In genomic region chr19:831407-832369, GRCh38 we compare ENCODE assay signal across 27 cellular contexts. TPM values are rescaled to one million over a fixed set of nuclear protein-coding genes. Genes with fewer than 3 reads are reported as not detected.
DNase-seq lines count a peak whose midpoint lies in the region; FAIRE-seq and TF ChIP-seq lines count a peak whose summit lies in the region.
"Had no signal": no experiment of that assay in that cellular context is flagged by ENCODE, and none has a peak within 500 bp of the region (broad histone marks: within the 10 kb centered on the region; RNA-seq: fewer than 3 reads in every experiment).

No MANE protein-coding gene starts in this region.

- H2BK5ac ChIP-seq in H1 (ENCODE audit: low read depth, low read length) (no peak overlapping the region), neuronal stem cell (ENCODE audit: low read length) (peak overlapping the region; percentile 66)

- H2AK5ac ChIP-seq in H1 (ENCODE audit: low read depth, low read length) (no peak overlapping the region), neuronal stem cell (ENCODE audit: low read depth, low read length) (peak overlapping the region; percentile 90)

- peak overlapping the region in 6 of 11 experiments; percentile 25 to 84 (median 76); a peak in 7 of 22 replicates for H3K4me2 ChIP-seq in BLaER1 treated with 17β-estradiol and CSF1 and Interleukin-3, amounts not matched to agents 10 nM and 100 nM
- peak overlapping the region; percentile 39 for H3K4me2 ChIP-seq in OCI-LY3 (ENCODE audit: low read length)
- H3K4me2 ChIP-seq in H1 (ENCODE audit: insufficient read depth in 1 of 2, low read depth in 2 of 2, low read length in 2 of 2), result no peak overlapping the region
- H3K4me2 ChIP-seq in neuronal stem cell (ENCODE audit: insufficient read depth, low read length, poor library complexity, severe bottlenecking), result no peak overlapping the region

- POLR2A ChIA-PET in H1 (lab: Charles Lee; ENCODE audit: partially characterized antibody), result interaction anchor here (1.1 to 1.8 kb wide), 3 partner anchors 12 to 19 kb away, joined by 3 to 4 read pairs (median 4); no protein-coding TSS in a partner anchor

- no peak overlapping the region for H4K5ac ChIP-seq in H1 (ENCODE audit: insufficient read length, low read depth, low read length)

- H3K27me3 Mint-ChIP-seq in mesothelial cell of epicardium (ENCODE audit: low read depth), result no peaks in the 10 kb centered on the region

- no peaks in the 10 kb centered on the region for H3K9me3 ChIP-seq in BLaER1 treated with 17β-estradiol and CSF1 and Interleukin-3, amounts not matched to agents 10 nM and 100 nM (replicated peaks in 1 of 11)
- H3K9me3 ChIP-seq in OCI-LY3 (ENCODE audit: insufficient read depth, low read length) (no peaks in the 10 kb centered on the region), H1 (ENCODE audit: insufficient read depth in 2 of 2, low read depth in 1 of 2, low read length in 1 of 2) (no peaks in the 10 kb centered on the region), neuronal stem cell (replicated peaks in 1 of 2; ENCODE audit: control insufficient read depth in 2 of 2, insufficient read depth in 1 of 2, low read depth in 1 of 2, low read length in 2 of 2) (no peaks in the 10 kb centered on the region)
- H3K9me3 ChIP-seq: BE2C had no signal

- no peaks in the 10 kb centered on the region for H3K79me1 ChIP-seq in H1 (ENCODE audit: low read depth, low read length)
- H3K79me1 ChIP-seq in neuronal stem cell (ENCODE audit: low read depth, low read length), result no peaks in the 10 kb centered on the region

- H2AFZ ChIP-seq in OCI-LY3 (ENCODE audit: low read depth, low read length) (no peak overlapping the region), H1 (ENCODE audit: low read length) (no peak overlapping the region), neuronal stem cell (ENCODE audit: low read length) (no peak overlapping the region)

- H4K91ac ChIP-seq in H1 (replicated peaks; ENCODE audit: insufficient read length, low read length) (no peak overlapping the region), neuronal stem cell (ENCODE audit: low read depth, low read length, poor library complexity) (no peak overlapping the region)

- TF ChIP-seq EP300 in H1 (IDR thresholded peaks at IDR 0.05; ENCODE audit: borderline replicate concordance in 1 of 2, low read depth in 2 of 2, low read length in 2 of 2), result no peak

- no peaks in the 10 kb centered on the region for H3K79me2 ChIP-seq in OCI-LY3 (ENCODE audit: low read length)
- H3K79me2 ChIP-seq in H1 (ENCODE audit: control insufficient read depth in 1 of 2, insufficient read depth in 2 of 2, low read length in 2 of 2), result no peaks in the 10 kb centered on the region

- H4K8ac ChIP-seq in H1 (ENCODE audit: extremely low read depth, insufficient read depth, low read length) (0 out of 2 replicates have a peak overlapping the region, but pooled peaks have one; percentile 51), neuronal stem cell (ENCODE audit: low read depth, low read length) (no peak overlapping the region)

- H3K27ac ChIP-seq in BLaER1 treated with 17β-estradiol and CSF1 and Interleukin-3, amounts not matched to agents 10 nM and 100 nM, result no peak overlapping the region
- H3K27ac ChIP-seq in OCI-LY3 (ENCODE audit: low read length), result no peak overlapping the region
- no peak overlapping the region for H3K27ac ChIP-seq in H1 (ENCODE audit: low read depth, low read length)
- H3K27ac ChIP-seq in neuronal stem cell (replicated peaks; ENCODE audit: low read length), result no peak overlapping the region

- H2BK15ac ChIP-seq in H1 (ENCODE audit: low read length), result no peak overlapping the region
- no peak overlapping the region for H2BK15ac ChIP-seq in neuronal stem cell (ENCODE audit: low read length)

- H3K4me3 ChIP-seq in BLaER1 treated with 17β-estradiol and CSF1 and Interleukin-3, amounts not matched to agents 10 nM and 100 nM, result no peak overlapping the region
- H3K4me3 ChIP-seq in OCI-LY3 (ENCODE audit: low read length), result peak overlapping the region; percentile 29
- no peak overlapping the region for H3K4me3 ChIP-seq in H1 (ENCODE audit: extremely low read depth in 1 of 4, insufficient read depth in 2 of 4, low read depth in 3 of 4, low read length in 4 of 4)
- no peak overlapping the region for H3K4me3 ChIP-seq in neuronal stem cell (ENCODE audit: low read length in 2 of 2)

- no peak for FAIRE-seq in H1 (lab: Jason Lieb, UNC)
- FAIRE-seq: GM12892, RCC 7860 had no signal

- H2BK120ac ChIP-seq in H1 (replicated peaks; ENCODE audit: low read depth, low read length) (no peak overlapping the region), neuronal stem cell (ENCODE audit: low read depth, low read length) (peak overlapping the region; percentile 61)

- H3K4me1 ChIP-seq in BLaER1 treated with 17β-estradiol and CSF1 and Interleukin-3, amounts not matched to agents 10 nM and 100 nM, result peaks cover 12 to 39% (median 31%) of the 10 kb centered on the region in 10 experiments
- H3K4me1 ChIP-seq in OCI-LY3 (ENCODE audit: low read length), result peaks cover 26% of the 10 kb centered on the region
- H3K4me1 ChIP-seq in H1 (replicated peaks in 1 of 4; ENCODE audit: control insufficient read depth in 3 of 4, insufficient read depth in 4 of 4, low read length in 3 of 4), result no peaks in the 10 kb centered on the region
- H3K4me1 ChIP-seq in neuronal stem cell (ENCODE audit: control insufficient read depth in 2 of 2, insufficient read depth in 1 of 2, low read depth in 1 of 2, low read length in 2 of 2), result peaks cover 0 to 3% of the 10 kb centered on the region in 2 donors
- H3K4me1 ChIP-seq: BE2C had no signal

- H3K18ac ChIP-seq in H1 (ENCODE audit: extremely low read depth, low read length) (no peak overlapping the region), neuronal stem cell (ENCODE audit: low read length) (peak overlapping the region; percentile 35)

- H3K14ac ChIP-seq in H1 (ENCODE audit: insufficient read length), result no peak overlapping the region
- no peak overlapping the region for H3K14ac ChIP-seq in neuronal stem cell (ENCODE audit: low read length)

- H2BK20ac ChIP-seq in H1 (ENCODE audit: low read length), result no peak overlapping the region

- DNase-seq in H1 (ENCODE audit: low read depth in 1 of 2, low spot score in 2 of 2), result no peak
- DNase-seq in neuronal stem cell (ENCODE audit: low spot score), result no peak
- DNase-seq in epidermal melanocyte (ENCODE audit: insufficient read length, low spot score), result no peak
- DNase-seq in GF-D8 (lab: John Stamatoyannopoulos, UW), result no peak
- no peak for DNase-seq in mesothelial cell of epicardium (ENCODE audit: low spot score in 2 of 2, unreplicated experiment in 2 of 2)
- no peak for DNase-seq in DMS153 (lab: John Stamatoyannopoulos, UW)
- DNase-seq: BE2C; CD4-positive, alpha-beta T cell; COR-L47; DMS 273 treated with DMSO at 0.1 percent for 48 hours; Kasumi-1; NCI-H1092; NCI-H146; NCI-H2029 treated with DMSO at 0.1 percent for 48 hours; NCI-H345; NCI-H524; NCI-H774; NK-92 treated with Interleukin-12 subunit alpha and Interleukin-12 subunit beta, amount 100 ng/mL, for 24 hours had no signal

- no peak overlapping the region for H3K4ac ChIP-seq in H1 (replicated peaks; ENCODE audit: insufficient read length, low read depth, low read length)
- H3K4ac ChIP-seq in neuronal stem cell (ENCODE audit: low read length), result no peak overlapping the region

- no peak overlapping the region for H2BK12ac ChIP-seq in H1 (ENCODE audit: low read depth, low read length)
- H2BK12ac ChIP-seq in neuronal stem cell (ENCODE audit: low read length), result no peak overlapping the region

- no peak overlapping the region for H3K4me3 Mint-ChIP-seq in mesothelial cell of epicardium
- H3K4me3 Mint-ChIP-seq: CD4-positive, alpha-beta T cell had no signal

- no peaks in the 10 kb centered on the region for H3K9me3 Mint-ChIP-seq in mesothelial cell of epicardium
- H3K9me3 Mint-ChIP-seq: CD4-positive, alpha-beta T cell had no signal

- TF ChIP-seq CTCF in OCI-LY3 (IDR thresholded peaks at IDR 0.05; ENCODE audit: low read depth, low read length) (no peak), H1 (IDR thresholded peaks at IDR 0.05; ENCODE audit: control extremely low read depth in 1 of 3, insufficient read depth in 1 of 3, low read depth in 1 of 3, low read length in 3 of 3) (no peak), mesothelial cell of epicardium (IDR thresholded peaks at IDR 0.05; ENCODE audit: unreplicated experiment) (no peak)

- H3K36me3 ChIP-seq in BLaER1 treated with 17β-estradiol and CSF1 and Interleukin-3, amounts not matched to agents 10 nM and 100 nM, result no peaks in the 10 kb centered on the region
- H3K36me3 ChIP-seq in OCI-LY3 (replicated peaks; ENCODE audit: low read depth, low read length), result no peaks in the 10 kb centered on the region
- no peaks in the 10 kb centered on the region for H3K36me3 ChIP-seq in H1 (ENCODE audit: control insufficient read depth in 2 of 4, insufficient read depth in 4 of 4, low read length in 3 of 4)
- no peaks in the 10 kb centered on the region for H3K36me3 ChIP-seq in neuronal stem cell (replicated peaks in 1 of 2; ENCODE audit: control insufficient read depth in 2 of 2, insufficient read depth in 2 of 2, low read length in 2 of 2)
- H3K36me3 ChIP-seq: BE2C had no signal

- no peak for TF ChIP-seq POLR2A in H1 (IDR thresholded peaks at IDR 0.05; ENCODE audit: control extremely low read depth in 1 of 2, low read depth in 2 of 2, low read length in 2 of 2)

- no peak overlapping the region for H3K9ac ChIP-seq in BLaER1 treated with 17β-estradiol and CSF1 and Interleukin-3, amounts not matched to agents 10 nM and 100 nM
- no peak overlapping the region for H3K9ac ChIP-seq in OCI-LY3 (ENCODE audit: low read length)
- no peak overlapping the region for H3K9ac ChIP-seq in H1 (replicated peaks in 1 of 4; ENCODE audit: extremely low read depth in 1 of 4, low read depth in 3 of 4, low read length in 3 of 4)
- no peak overlapping the region for H3K9ac ChIP-seq in neuronal stem cell (ENCODE audit: low read depth, low read length, poor library complexity)

- CTCF ChIA-PET in H1 (lab: Charles Lee; ENCODE audit: partially characterized antibody), result interaction anchor here (0.6 to 1.7 kb wide), 6 partner anchors 7 to 810 kb away, joined by 3 to 4 read pairs (median 3); no protein-coding TSS in a partner anchor

- H3K36me3 Mint-ChIP-seq in mesothelial cell of epicardium, result no peaks in the 10 kb centered on the region

- 87% methylated on average over 22 of the region's 38 CpGs; no CpG with 5 or more reads in 1 of the 2 experiments for WGBS in H1 (ENCODE audit: extremely low coverage in 1 of 2, insufficient coverage in 1 of 2, insufficient read length in 1 of 2, insufficient replicate concordance in 2 of 2, low coverage in 1 of 2, low lambda C conversion rate in 2 of 2, missing lambda C conversion rate in 1 of 2), 2 experiments
- no CpG with 5 or more reads among the region's 38 CpGs for WGBS in neuronal stem cell (ENCODE audit: extremely low coverage in 2 of 2, insufficient read length in 2 of 2, insufficient replicate concordance in 1 of 2), 2 donors

- peaks cover 12 to 42% (median 26%) of the 10 kb centered on the region in 11 experiments; a peak in 21 of 22 replicates for H3K27me3 ChIP-seq in BLaER1 treated with 17β-estradiol and CSF1 and Interleukin-3, amounts not matched to agents 10 nM and 100 nM
- H3K27me3 ChIP-seq in OCI-LY3 (ENCODE audit: low read depth, low read length) (peaks cover 21% of the 10 kb centered on the region), H1 (replicated peaks in 1 of 4; ENCODE audit: control insufficient read depth in 3 of 4, extremely low read depth in 1 of 4, insufficient read depth in 3 of 4, low read length in 3 of 4) (no peaks in the 10 kb centered on the region), neuronal stem cell (ENCODE audit: control insufficient read depth in 3 of 3, insufficient read depth in 3 of 3, low read depth in 1 of 3, low read length in 3 of 3) (no peaks in the 10 kb centered on the region)

- H3K23ac ChIP-seq in H1 (ENCODE audit: insufficient read length) (no peak overlapping the region), neuronal stem cell (ENCODE audit: low read depth, low read length, poor library complexity) (no peak overlapping the region)

- H3K4me1 Mint-ChIP-seq in mesothelial cell of epicardium, result no peaks in the 10 kb centered on the region

- peaks cover 0 to 6% (median 0%) of the 10 kb centered on the region in 11 experiments; a peak in 4 of 22 replicates for H4K20me1 ChIP-seq in BLaER1 treated with 17β-estradiol and CSF1 and Interleukin-3, amounts not matched to agents 10 nM and 100 nM
- H4K20me1 ChIP-seq in OCI-LY3 (ENCODE audit: insufficient read depth, low read length) (no peaks in the 10 kb centered on the region), H1 (replicated peaks in 1 of 2; ENCODE audit: control insufficient read depth in 1 of 2, insufficient read depth in 2 of 2, low read length in 2 of 2) (no peaks in the 10 kb centered on the region)

- H3K56ac ChIP-seq in H1 (replicated peaks; ENCODE audit: insufficient read length, low read depth, low read length), result no peak overlapping the region

- TF ChIP-seq RAD21 in H1 (IDR thresholded peaks at IDR 0.05 in 1 of 2, conservative IDR thresholded peaks at IDR 0.05 in 1 of 2; ENCODE audit: low read depth in 2 of 2, low read length in 2 of 2), result no peak

- H3K23me2 ChIP-seq in H1 (ENCODE audit: low read depth, low read length), result no peaks in the 10 kb centered on the region

- no peak overlapping the region for H3K27ac Mint-ChIP-seq in mesothelial cell of epicardium
- H3K27ac Mint-ChIP-seq: CD4-positive, alpha-beta T cell had no signal

RNA-seq across cellular contexts. Expression of gene AZU1, which starts 4.1 kb away (rescaled TPM):
- 0.80 and 1.7 TPM in 2 replicates for total RNA-seq in H1 (2021; fragmentation: NEBNext Ultra II Directional; extraction: Animal tissue kit (Norgen Biotek cat#: 25700))
- 1.3 and 2.7 TPM in 2 replicates for polyA plus RNA-seq in H1 (2011; rRNA removed)
- polyA plus RNA-seq in H1 (2011; cell fraction: cytosol; rRNA removed), result 1.1 TPM
- 5.9 TPM for polyA plus RNA-seq in H1 (2011; cell fraction: nucleus; rRNA removed)
- polyA plus RNA-seq in H1 (2012, experiment 1 of 2), result 0.33 to 1.8 TPM (median 1.0 TPM) in 4 replicates
- polyA plus RNA-seq in H1 (2012, experiment 2 of 2), result 0.26 TPM
- 0.41 TPM for polyA plus RNA-seq in H1 (2013, experiment 1 of 2)
- 0.55 TPM for polyA plus RNA-seq in H1 (2013, experiment 2 of 2)
- 0.29 TPM in 1 of 2 replicates, not detected in the other for polyA minus RNA-seq in H1 (2011; rRNA and poly(A)+ RNA removed)
- 1.3 TPM for polyA minus RNA-seq in H1 (2011; cell fraction: cytosol; rRNA and poly(A)+ RNA removed)
- not detected for polyA minus RNA-seq in H1 (2011; cell fraction: nucleus; rRNA and poly(A)+ RNA removed)
- 1.2 TPM for polyA plus RNA-seq in neuronal stem cell (2013, experiment 1 of 2)
- polyA plus RNA-seq in neuronal stem cell (2013, experiment 2 of 2), result 1.3 TPM
- total RNA-seq in mesothelial cell of epicardium, result 6.4 to 7.1 TPM (median 6.7 TPM) in 3 replicates
- total RNA-seq: A673, G401, H4, MCF 10A, OCI-LY7 had no signal

RNA-seq across cellular contexts. Expression of gene PRTN3, which starts 9.1 kb away (rescaled TPM):
- 0.39 and 0.42 TPM in 2 replicates for total RNA-seq in H1 (2021; fragmentation: NEBNext Ultra II Directional; extraction: Animal tissue kit (Norgen Biotek cat#: 25700))
- polyA plus RNA-seq in H1 (2011; rRNA removed), result 2.1 and 3.1 TPM in 2 replicates
- polyA plus RNA-seq in H1 (2011; cell fraction: cytosol; rRNA removed), result 0.88 TPM
- 1.6 TPM for polyA plus RNA-seq in H1 (2011; cell fraction: nucleus; rRNA removed)
- 0.60 to 0.87 TPM (median 0.71 TPM) in 3 of 4 replicates, not detected in the other for polyA plus RNA-seq in H1 (2012, experiment 1 of 2)
- polyA plus RNA-seq in H1 (2012, experiment 2 of 2), result 0.89 TPM
- 1.0 TPM for polyA plus RNA-seq in H1 (2013, experiment 1 of 2)
- 1.2 TPM for polyA plus RNA-seq in H1 (2013, experiment 2 of 2)
- polyA minus RNA-seq in H1 (2011; rRNA and poly(A)+ RNA removed), result 0.24 TPM in 1 of 2 replicates, not detected in the other
- polyA minus RNA-seq in H1 (2011; cell fraction: cytosol; rRNA and poly(A)+ RNA removed), result not detected
- not detected for polyA minus RNA-seq in H1 (2011; cell fraction: nucleus; rRNA and poly(A)+ RNA removed)
- 1.9 TPM for polyA plus RNA-seq in neuronal stem cell (2013, experiment 1 of 2)
- 1.9 TPM for polyA plus RNA-seq in neuronal stem cell (2013, experiment 2 of 2)
- 0.23 TPM in 1 of 3 replicates, not detected in the others for total RNA-seq in mesothelial cell of epicardium
- total RNA-seq: A673; CD4-positive, alpha-beta T cell; G401; MCF 10A; OCI-LY7 had no signal

RNA-seq across cellular contexts. Expression of gene PLPPR3, which starts 9.9 kb away (rescaled TPM):
- 66.2 and 71.7 TPM in 2 replicates for total RNA-seq in H1 (2021; fragmentation: NEBNext Ultra II Directional; extraction: Animal tissue kit (Norgen Biotek cat#: 25700))
- 76.4 and 109 TPM in 2 replicates for polyA plus RNA-seq in H1 (2011; rRNA removed)
- polyA plus RNA-seq in H1 (2011; cell fraction: cytosol; rRNA removed), result 66.5 TPM
- polyA plus RNA-seq in H1 (2011; cell fraction: nucleus; rRNA removed), result 89.7 TPM
- polyA plus RNA-seq in H1 (2012, experiment 1 of 2), result 24.6 to 62.3 TPM (median 53.0 TPM) in 4 replicates
- polyA plus RNA-seq in H1 (2012, experiment 2 of 2), result 35.8 TPM
- 66.3 TPM for polyA plus RNA-seq in H1 (2013, experiment 1 of 2)
- polyA plus RNA-seq in H1 (2013, experiment 2 of 2), result 72.6 TPM
- 39.8 and 46.2 TPM in 2 replicates for polyA minus RNA-seq in H1 (2011; rRNA and poly(A)+ RNA removed)
- 66.8 TPM for polyA minus RNA-seq in H1 (2011; cell fraction: cytosol; rRNA and poly(A)+ RNA removed)
- 32.2 TPM for polyA minus RNA-seq in H1 (2011; cell fraction: nucleus; rRNA and poly(A)+ RNA removed)
- polyA plus RNA-seq in neuronal stem cell (2013, experiment 1 of 2), result 56.3 TPM
- 54.0 TPM for polyA plus RNA-seq in neuronal stem cell (2013, experiment 2 of 2)
- 140 to 162 TPM (median 152 TPM) in 3 replicates for total RNA-seq in mesothelial cell of epicardium
- total RNA-seq: CD4-positive, alpha-beta T cell; MCF 10A; OCI-LY7 had no signal

RNA-seq across cellular contexts. Expression of gene ELANE, which starts 20.4 kb away (rescaled TPM):
- not detected in 2 replicates for total RNA-seq in H1 (2021; fragmentation: NEBNext Ultra II Directional; extraction: Animal tissue kit (Norgen Biotek cat#: 25700))
- polyA plus RNA-seq in H1 (2011; rRNA removed), result not detected in 2 replicates
- not detected for polyA plus RNA-seq in H1 (2011; cell fraction: cytosol; rRNA removed)
- polyA plus RNA-seq in H1 (2011; cell fraction: nucleus; rRNA removed), result not detected
- not detected in 4 replicates for polyA plus RNA-seq in H1 (2012, experiment 1 of 2)
- polyA plus RNA-seq in H1 (2012, experiment 2 of 2), result not detected
- polyA plus RNA-seq in H1 (2013, experiment 1 of 2), result not detected
- polyA plus RNA-seq in H1 (2013, experiment 2 of 2), result not detected
- polyA minus RNA-seq in H1 (2011; rRNA and poly(A)+ RNA removed), result not detected in 2 replicates
- not detected for polyA minus RNA-seq in H1 (2011; cell fraction: cytosol; rRNA and poly(A)+ RNA removed)
- not detected for polyA minus RNA-seq in H1 (2011; cell fraction: nucleus; rRNA and poly(A)+ RNA removed)
- not detected for polyA plus RNA-seq in neuronal stem cell (2013, experiment 1 of 2)
- polyA plus RNA-seq in neuronal stem cell (2013, experiment 2 of 2), result not detected
- total RNA-seq in mesothelial cell of epicardium, result not detected in 3 replicates
- total RNA-seq: A673; CD4-positive, alpha-beta T cell; G401; H4; MCF 10A; OCI-LY7 had no signal

RNA-seq across cellular contexts. Expression of gene CFD, which starts 27.8 kb away (rescaled TPM):
- total RNA-seq in H1 (2021; fragmentation: NEBNext Ultra II Directional; extraction: Animal tissue kit (Norgen Biotek cat#: 25700)), result 1.7 TPM in 2 replicates
- 2.8 and 4.6 TPM in 2 replicates for polyA plus RNA-seq in H1 (2011; rRNA removed)
- 3.8 TPM for polyA plus RNA-seq in H1 (2011; cell fraction: cytosol; rRNA removed)
- 2.4 TPM for polyA plus RNA-seq in H1 (2011; cell fraction: nucleus; rRNA removed)
- 1.0 to 2.1 TPM (median 1.3 TPM) in 4 replicates for polyA plus RNA-seq in H1 (2012, experiment 1 of 2)
- polyA plus RNA-seq in H1 (2012, experiment 2 of 2), result 0.83 TPM
- polyA plus RNA-seq in H1 (2013, experiment 1 of 2), result 1.5 TPM
- 1.4 TPM for polyA plus RNA-seq in H1 (2013, experiment 2 of 2)
- polyA minus RNA-seq in H1 (2011; rRNA and poly(A)+ RNA removed), result not detected in 2 replicates
- 3.5 TPM for polyA minus RNA-seq in H1 (2011; cell fraction: cytosol; rRNA and poly(A)+ RNA removed)
- 4.7 TPM for polyA minus RNA-seq in H1 (2011; cell fraction: nucleus; rRNA and poly(A)+ RNA removed)
- polyA plus RNA-seq in neuronal stem cell (2013, experiment 1 of 2), result 0.18 TPM
- 0.14 TPM for polyA plus RNA-seq in neuronal stem cell (2013, experiment 2 of 2)
- 3.2 to 3.5 TPM (median 3.4 TPM) in 3 replicates for total RNA-seq in mesothelial cell of epicardium

Comparison
In these comparisons a context has a peak if more than half of its experiments do, and no peak if none do; other contexts are left out.
1. H3K4me2 ChIP-seq: peak in BLaER1 treated with 17β-estradiol and CSF1 and Interleukin-3, amounts not matched to agents 10 nM and 100 nM (6 of 11) and OCI-LY3 (single experiment); none in H1 (0 of 2) and neuronal stem cell (single experiment).